ENCODE assay signal across 29 cellular contexts in the genomic region with DNA sequence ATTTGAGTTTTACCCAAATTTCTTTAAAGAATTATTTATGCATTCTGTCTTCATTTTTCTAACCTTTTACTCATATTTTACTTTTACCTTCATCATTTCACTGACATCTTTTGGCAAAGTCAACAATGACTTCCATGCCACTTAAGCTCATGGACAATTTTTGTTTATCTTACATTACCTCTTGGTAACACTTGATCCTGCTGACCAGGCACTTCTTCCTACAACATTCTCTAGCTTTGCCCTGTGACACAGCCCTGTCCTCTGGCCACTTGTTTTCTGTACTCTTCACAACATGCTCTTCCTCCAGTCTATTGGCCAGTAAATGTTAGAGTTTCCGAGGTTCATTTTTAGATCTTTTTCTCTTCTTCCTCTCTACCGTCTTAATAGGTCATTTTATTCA.
"Had no signal": no experiment of that assay in that cellular context is flagged by ENCODE, and none has a peak within 500 bp of the region (broad histone marks: within the 10 kb centered on the region; RNA-seq: fewer than 3 reads in every experiment).

No MANE protein-coding gene starts in this region.

- DNase-seq: colonic mucosa; cortex of kidney; dermis blood vessel endothelial cell; dorsolateral prefrontal cortex; effector CD4-positive, alpha-beta T cell; effector CD8-positive, alpha-beta T cell; effector memory CD4-positive, alpha-beta T cell; effector memory CD8-positive, alpha-beta T cell; endodermal cell; erythroblast; esophagus squamous epithelium; foreskin fibroblast; foreskin keratinocyte; foreskin melanocyte; gastrocnemius medialis; glutamatergic neuron; head of caudate nucleus; heart left ventricle; heart right ventricle had no signal

- H3K9me3 ChIP-seq: colonic mucosa, gastrocnemius medialis had no signal

- H3K4me1 ChIP-seq: colonic mucosa, esophagus muscularis mucosa, esophagus squamous epithelium, foreskin keratinocyte, gastrocnemius medialis, gastroesophageal sphincter, heart left ventricle, heart right ventricle had no signal

- H3K27ac ChIP-seq: colonic mucosa, coronary artery, dorsolateral prefrontal cortex, epithelial cell of prostate, esophagus muscularis mucosa, esophagus squamous epithelium, foreskin keratinocyte, gastrocnemius medialis, gastroesophageal sphincter, heart left ventricle, heart right ventricle had no signal

- ATAC-seq: effector memory CD8-positive, alpha-beta T cell; esophagus mucosa; foreskin keratinocyte; gastrocnemius medialis; gastroesophageal sphincter; heart left ventricle; heart right ventricle had no signal

- H3K27ac Mint-ChIP-seq: dendritic cell treated with granulocyte-macrophage colony-stimulating factor and Interleukin-4, amounts not matched to agents 40 ng/mL and 50 ng/mL, for 4 days; effector memory CD8-positive, alpha-beta T cell; endodermal cell had no signal

- H3K4me3 ChIP-seq: colonic mucosa, coronary artery, dorsolateral prefrontal cortex, esophagus muscularis mucosa, esophagus squamous epithelium, gastrocnemius medialis, gastroesophageal sphincter, heart left ventricle, heart right ventricle had no signal

- H3K4me3 Mint-ChIP-seq: dendritic cell treated with granulocyte-macrophage colony-stimulating factor and Interleukin-4, amounts not matched to agents 40 ng/mL and 50 ng/mL, for 4 days; effector memory CD8-positive, alpha-beta T cell; endodermal cell had no signal

- FAIRE-seq: colon, endometrium, endothelial cell of umbilical vein, frontal cortex had no signal

- H3K36me3 ChIP-seq: colonic mucosa, esophagus muscularis mucosa, esophagus squamous epithelium, gastrocnemius medialis, gastroesophageal sphincter, heart left ventricle, heart right ventricle had no signal

- H3K27me3 ChIP-seq: colonic mucosa, gastrocnemius medialis, heart left ventricle had no signal
